Comparison of ENCODE assay signal across 8 cellular contexts in the genomic region with DNA sequence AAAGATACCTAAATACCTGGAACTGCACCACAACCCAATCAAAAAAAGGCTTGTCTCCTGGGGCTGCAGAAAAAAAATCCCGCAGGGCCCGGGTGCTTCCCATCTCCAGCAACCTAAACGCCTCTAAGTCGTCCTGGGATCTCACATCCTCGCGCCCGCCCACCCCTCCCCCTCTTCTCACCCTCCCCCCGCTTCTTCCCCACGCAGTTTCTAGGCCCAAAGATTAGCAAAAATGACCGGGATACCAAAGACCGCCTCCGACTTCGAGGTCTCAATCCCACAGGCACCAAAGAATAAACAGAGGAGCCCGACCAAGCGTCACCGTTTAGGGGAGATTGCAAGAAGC. TPM values are rescaled to one million over a fixed set of nuclear protein-coding genes. Genes with fewer than 3 reads are reported as not detected.
DNase-seq lines count a peak whose midpoint lies in the region; ATAC-seq and TF ChIP-seq lines count a peak whose summit lies in the region.

No MANE protein-coding gene starts in this region.

- peaks cover 6 to 10% (median 8%) of the 10 kb centered on the region in 3 donors for H3K27me3 Mint-ChIP-seq in immature natural killer cell (ENCODE audit: low read depth in 3 of 3)

- H3K4me1 ChIP-seq in body of pancreas (peaks cover 16% of the 10 kb centered on the region), stomach (peaks cover 0 to 49% (median 18%) of the 10 kb centered on the region in 4 donors)

- no peak for TF ChIP-seq EP300 in stomach (IDR thresholded peaks at IDR 0.05)

- ATAC-seq in body of pancreas (peak; percentile 38), GM18511 (IDR thresholded peaks at IDR 0.05; ENCODE audit: unreplicated experiment) (no peak)

- TF ChIP-seq POLR2A in body of pancreas (IDR thresholded peaks at IDR 0.05) (no peak), stomach (IDR thresholded peaks at IDR 0.05) (no peak)

- H3K4me3 Mint-ChIP-seq in immature natural killer cell = peak overlapping the region; percentile 98 to 100 (median 99)

- H3K36me3 Mint-ChIP-seq in immature natural killer cell = no peaks in the 10 kb centered on the region

- H3K27ac ChIP-seq in body of pancreas (peak overlapping the region; percentile 25 to 96 (median 80)), stomach (peak overlapping the region; percentile 84 to 92 (median 91))

- intact Hi-C loops in body of pancreas (cut with DNase I) = no loop called here
- intact Hi-C loops in stomach (cut with DNase I; ENCODE audit: low total_unique reads) = no loop called here

- H3K27me3 ChIP-seq in body of pancreas = no peaks in the 10 kb centered on the region
- no peaks in the 10 kb centered on the region for H3K27me3 ChIP-seq in stomach

- H3K9me3 ChIP-seq in body of pancreas (no peaks in the 10 kb centered on the region), stomach (no peaks in the 10 kb centered on the region)

- H3K27ac Mint-ChIP-seq in immature natural killer cell = peak overlapping the region; percentile 72 to 99 (median 92)

- TF ChIP-seq CTCF in body of pancreas (IDR thresholded peaks at IDR 0.05) (no peak), stomach (IDR thresholded peaks at IDR 0.05) (no peak)

- peak overlapping the region; percentile 8 to 43 for H3K4me3 ChIP-seq in body of pancreas
- H3K4me3 ChIP-seq in stomach = peak overlapping the region; percentile 51 to 67 (median 56)

- H3K9me3 Mint-ChIP-seq in immature natural killer cell = no peaks in the 10 kb centered on the region

- DNase-seq in NCI-H1105 (lab: John Stamatoyannopoulos, UW) (peak; percentile 34), NCI-H1105 treated with DMSO at 0.1 percent for 48 hours (lab: John Stamatoyannopoulos, UW) (no peak), NCI-H2171 treated with DMSO at 0.1 percent for 48 hours (lab: John Stamatoyannopoulos, UW) (peak; percentile 34), body of pancreas (peak in 3 of 4 donors; percentile 13 to 18 (median 18)), immature natural killer cell (no peak), stomach (no peak), GM19240 (ENCODE audit: insufficient read length, low spot score) (no peak)

- H3K4me1 Mint-ChIP-seq in immature natural killer cell = peaks cover 45 to 56% of the 10 kb centered on the region in 2 donors

- no peaks in the 10 kb centered on the region for H3K36me3 ChIP-seq in body of pancreas (replicated peaks in 1 of 2; ENCODE audit: insufficient read depth in 1 of 2, low read depth in 2 of 2)
- H3K36me3 ChIP-seq in stomach = no peaks in the 10 kb centered on the region

- 0% methylated on average over 2 to 15 of the region's 16 CpGs for WGBS in body of pancreas, 2 donors
- 1 to 41% (median 8%) methylated on average over 10 to 16 of the region's 16 CpGs for WGBS in stomach, 5 donors

RNA-seq across cellular contexts. Expression of gene ATRX, which starts 0.6 kb away (rescaled TPM):
- total RNA-seq in body of pancreas (10 to 100 TPM; 73.4 to 74.5 TPM), stomach (100 to 1,000 TPM in 3 of 5 donors, 10 to 100 TPM in 2; 37.7 to 225 (median 127) TPM)
- polyA plus RNA-seq in immature natural killer cell (10 to 100 TPM; 13.2 to 79.8 (median 25.5) TPM), stomach (10 to 100 TPM in 1 of 3 donors, 1 to 10 TPM in 2; 7.9 to 10.4 (median 9.7) TPM)

Comparison
In these comparisons a context has a peak if more than half of its experiments do, and no peak if none do; other contexts are left out.
1. DNase-seq: peak in NCI-H1105 (single experiment), NCI-H2171 treated with DMSO at 0.1 percent for 48 hours (single experiment) and body of pancreas (3 of 4); none in NCI-H1105 treated with DMSO at 0.1 percent for 48 hours (single experiment), immature natural killer cell (0 of 3), stomach (single experiment) and GM19240 (single experiment).